1 cellular context compared by ENCODE assay signal in genomic region chr10:24513155-24513554, GRCh38.
TF ChIP-seq lines count a peak whose summit lies in the region.

No MANE protein-coding gene starts in this region.

TF ChIP-seq in A549, 52 proteins besides CTCF, POLR2A, EP300 and RAD21 (continued from another document):
- TF ChIP-seq ELK1 (IDR thresholded peaks at IDR 0.05; ENCODE audit: low read depth, low read length), result no peak
- TF ChIP-seq CHD2 (IDR thresholded peaks at IDR 0.05; ENCODE audit: low read length, partially characterized antibody), result no peak
- TF ChIP-seq POLR2AphosphoS2 (conservative IDR thresholded peaks at IDR 0.05; ENCODE audit: low read length), result no peak
